Comparison of ENCODE assay signal across 31 cellular contexts in the genomic region with DNA sequence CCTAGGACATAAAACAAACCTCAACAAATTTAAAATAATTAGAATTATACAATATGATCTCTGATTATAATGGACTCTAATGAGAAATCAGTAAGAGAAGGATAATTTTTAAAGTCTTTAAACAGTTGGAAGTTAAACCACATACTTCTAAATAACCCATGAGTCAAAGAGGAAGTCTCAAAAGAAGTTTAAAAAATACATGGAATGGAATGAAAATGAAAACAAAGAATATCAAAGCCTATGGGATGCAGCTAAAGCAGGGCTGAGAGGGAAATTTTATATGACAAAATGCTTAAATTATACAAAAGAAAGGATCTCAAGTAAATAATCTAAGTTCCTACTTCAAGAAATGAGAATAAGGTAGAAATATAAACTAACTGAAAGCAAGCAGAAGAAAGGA.
"Had no signal": no experiment of that assay in that cellular context is flagged by ENCODE, and none has a peak within 500 bp of the region (broad histone marks: within the 10 kb centered on the region; RNA-seq: fewer than 3 reads in every experiment).

No MANE protein-coding gene starts in this region.

- ATAC-seq: activated CD4-positive, alpha-beta T cell treated with anti-CD3 and anti-CD28 coated beads for 36 hours; activated CD8-positive, alpha-beta memory T cell treated with anti-CD3 and anti-CD28 coated beads, Interleukin-2, amount 10 ng/mL, durations not matched to agents 7 days and 5 days; activated CD8-positive, alpha-beta T cell treated with anti-CD3 and anti-CD28 coated beads, Interleukin-2, amount 10 ng/mL, durations not matched to agents 7 days and 5 days; activated naive CD8-positive, alpha-beta T cell treated with anti-CD3 and anti-CD28 coated beads, Interleukin-2, amount 50 U/mL, for 24 hours; body of pancreas had no signal

- H3K4me3 Mint-ChIP-seq: activated CD4-positive, alpha-beta memory T cell treated with anti-CD3 and anti-CD28 coated beads for 36 hours; activated CD4-positive, alpha-beta T cell treated with anti-CD3 and anti-CD28 coated beads for 36 hours; activated CD4-positive, alpha-beta T cell treated with anti-CD3 and anti-CD28 coated beads, Interleukin-2, amount 10 ng/mL, durations not matched to agents 24 days and 14 days; activated CD8-positive, alpha-beta memory T cell treated with anti-CD3 and anti-CD28 coated beads, Interleukin-2, amount 10 ng/mL, durations not matched to agents 7 days and 5 days; activated CD8-positive, alpha-beta T cell treated with anti-CD3 and anti-CD28 coated beads, Interleukin-2, amount 10 ng/mL, durations not matched to agents 7 days and 5 days; activated naive CD4-positive, alpha-beta T cell treated with anti-CD3 and anti-CD28 coated beads for 36 hours; activated naive CD4-positive, alpha-beta T cell treated with anti-CD3 and anti-CD28 coated beads, Interleukin-2, amount 50 U/mL, for 24 hours; activated naive CD8-positive, alpha-beta T cell treated with anti-CD3 and anti-CD28 coated beads for 36 hours; activated naive CD8-positive, alpha-beta T cell treated with anti-CD3 and anti-CD28 coated beads, Interleukin-2, amount 50 U/mL, for 24 hours; activated T-helper 1 cell treated with anti-CD3 and anti-CD28 coated beads, Interleukin-12 subunit alpha, Interleukin-12 subunit beta, Interleukin-2, Interleukin-4 antibody, amounts not matched to agents 30 ng/mL and 10 ng/mL and 1 ng/mL, durations not matched to agents 14 hours and 24 hours and 36 hours; dendritic cell treated with granulocyte-macrophage colony-stimulating factor and Interleukin-4, amounts not matched to agents 40 ng/mL and 50 ng/mL, for 4 days; endodermal cell had no signal

- H3K27ac Mint-ChIP-seq: activated CD4-positive, alpha-beta memory T cell treated with anti-CD3 and anti-CD28 coated beads for 36 hours; activated CD4-positive, alpha-beta T cell treated with anti-CD3 and anti-CD28 coated beads for 36 hours; activated CD4-positive, alpha-beta T cell treated with anti-CD3 and anti-CD28 coated beads, Interleukin-2, amount 10 ng/mL, durations not matched to agents 24 days and 14 days; activated CD8-positive, alpha-beta memory T cell treated with anti-CD3 and anti-CD28 coated beads, Interleukin-2, amount 10 ng/mL, durations not matched to agents 7 days and 5 days; activated CD8-positive, alpha-beta T cell treated with anti-CD3 and anti-CD28 coated beads, Interleukin-2, amount 10 ng/mL, durations not matched to agents 7 days and 5 days; activated naive CD4-positive, alpha-beta T cell treated with anti-CD3 and anti-CD28 coated beads for 36 hours; activated naive CD4-positive, alpha-beta T cell treated with anti-CD3 and anti-CD28 coated beads, Interleukin-2, amount 50 U/mL, for 24 hours; activated naive CD8-positive, alpha-beta T cell treated with anti-CD3 and anti-CD28 coated beads for 36 hours; activated naive CD8-positive, alpha-beta T cell treated with anti-CD3 and anti-CD28 coated beads, Interleukin-2, amount 50 U/mL, for 24 hours; activated T-helper 1 cell treated with anti-CD3 and anti-CD28 coated beads, Interleukin-12 subunit alpha, Interleukin-12 subunit beta, Interleukin-2, Interleukin-4 antibody, amounts not matched to agents 30 ng/mL and 10 ng/mL and 1 ng/mL, durations not matched to agents 14 hours and 24 hours and 36 hours; activated T-helper 2 cell treated with anti-CD3 and anti-CD28 coated beads, Interferon-gamma antibody, Interleukin-2, Interleukin-4, amounts not matched to agents 10 μg/mL and 5 μg/mL and 100 μg/mL, durations not matched to agents 14 hours and 24 hours and 36 hours; dendritic cell treated with granulocyte-macrophage colony-stimulating factor and Interleukin-4, amounts not matched to agents 40 ng/mL and 50 ng/mL, for 4 days; endodermal cell had no signal

- DNase-seq: activated CD4-positive, alpha-beta memory T cell treated with anti-CD3 and anti-CD28 coated beads for 36 hours; activated CD4-positive, alpha-beta T cell treated with anti-CD3 and anti-CD28 coated beads for 36 hours; activated CD4-positive, CD25-positive, alpha-beta regulatory T cell; activated CD4-positive, CD25-positive, alpha-beta regulatory T cell treated with anti-CD3 and anti-CD28 coated beads, Interleukin-2, amount 50 U/mL, for 72 hours; activated CD8-positive, alpha-beta memory T cell treated with anti-CD3 and anti-CD28 coated beads, Interleukin-2, amount 10 ng/mL, durations not matched to agents 7 days and 5 days; activated CD8-positive, alpha-beta memory T cell treated with anti-CD3 and anti-CD28 coated beads, Interleukin-2, amount 50 U/mL, for 4 hours; activated effector memory CD4-positive, alpha-beta T cell treated with anti-CD3 and anti-CD28 coated beads, Interleukin-2, amount 50 U/mL, for 16 hours; activated naive CD4-positive, alpha-beta T cell treated with anti-CD3 and anti-CD28 coated beads for 36 hours; activated naive CD8-positive, alpha-beta T cell treated with anti-CD3 and anti-CD28 coated beads for 36 hours; activated naive CD8-positive, alpha-beta T cell treated with anti-CD3 and anti-CD28 coated beads, Interleukin-2, amount 50 U/mL, for 24 hours; activated T-cell treated with anti-CD3 and anti-CD28 coated beads, Interleukin-2, amount 50 U/mL, for 1 hour; activated T-cell treated with anti-CD3 and anti-CD28 coated beads, Interleukin-2, amount 50 U/mL, for 48 hours; amygdala; aorta; body of pancreas; caudate nucleus; colonic mucosa; dorsolateral prefrontal cortex; effector memory CD4-positive, alpha-beta T cell; erythroblast; head of caudate nucleus; T-helper 2 cell had no signal

- H3K36me3 ChIP-seq: adrenal gland, colonic mucosa, esophagus muscularis mucosa had no signal

- H3K9me3 ChIP-seq: adrenal gland, body of pancreas, colonic mucosa, esophagus muscularis mucosa had no signal

- H3K27me3 ChIP-seq: adrenal gland, body of pancreas, colonic mucosa, dorsolateral prefrontal cortex, esophagus muscularis mucosa had no signal

- H3K4me3 ChIP-seq: adrenal gland, body of pancreas, colonic mucosa, dorsolateral prefrontal cortex, esophagus muscularis mucosa had no signal

- H3K4me1 ChIP-seq: adrenal gland, body of pancreas, colonic mucosa, esophagus muscularis mucosa had no signal

- H3K27ac ChIP-seq: adrenal gland, body of pancreas, colonic mucosa, dorsolateral prefrontal cortex, esophagus muscularis mucosa had no signal

- H3K4me1 Mint-ChIP-seq: activated CD4-positive, alpha-beta T cell treated with anti-CD3 and anti-CD28 coated beads for 36 hours; activated naive CD4-positive, alpha-beta T cell treated with anti-CD3 and anti-CD28 coated beads, Interleukin-2, amount 50 U/mL, for 24 hours; activated naive CD8-positive, alpha-beta T cell treated with anti-CD3 and anti-CD28 coated beads for 36 hours; activated naive CD8-positive, alpha-beta T cell treated with anti-CD3 and anti-CD28 coated beads, Interleukin-2, amount 50 U/mL, for 24 hours; endodermal cell had no signal
